In genomic region chr7:30920584-30921539, GRCh38 we compare ENCODE assay signal across 1 cellular context.
TF ChIP-seq lines count a peak whose summit lies in the region.

No MANE protein-coding gene starts in this region.

TF ChIP-seq in K562, 482 proteins besides CTCF, POLR2A, EP300 and RAD21 (continued from another document and continues in another):
- TF ChIP-seq REST (CRISPR knock-in tag; IDR thresholded peaks at IDR 0.05; ENCODE audit: low read depth) (no peak), ZNF740 (CRISPR knock-in tag; IDR thresholded peaks at IDR 0.05) (no peak), ZNF740 (tag; IDR thresholded peaks at IDR 0.05) (no peak), MYNN (IDR thresholded peaks at IDR 0.05) (no peak), MYNN (CRISPR knock-in tag; IDR thresholded peaks at IDR 0.05) (no peak), ZNF696 (CRISPR knock-in tag; conservative IDR thresholded peaks at IDR 0.05) (no peak), SFPQ (IDR thresholded peaks at IDR 0.05; ENCODE audit: low read depth, low read length) (no peak), DPF2 (IDR thresholded peaks at IDR 0.05) (peak; percentile 59), MBD1 (CRISPR knock-in tag; IDR thresholded peaks at IDR 0.05) (no peak), CBX2 (IDR thresholded peaks at IDR 0.05; ENCODE audit: insufficient read depth, low read length, poor library complexity, severe bottlenecking) (no peak), SAFB2 (IDR thresholded peaks at IDR 0.05; ENCODE audit: borderline replicate concordance, low read depth, low read length, severe bottlenecking) (no peak), TOE1 (IDR thresholded peaks at IDR 0.05; ENCODE audit: borderline replicate concordance) (no peak), TOE1 (CRISPR knock-in tag; IDR thresholded peaks at IDR 0.05; ENCODE audit: borderline replicate concordance, low read depth) (no peak), ZFP30 (CRISPR knock-in tag; IDR thresholded peaks at IDR 0.05; ENCODE audit: borderline replicate concordance) (no peak), ZNF77 (CRISPR knock-in tag; IDR thresholded peaks at IDR 0.05) (no peak), GTF2E2 (tag; IDR thresholded peaks at IDR 0.05) (no peak), U2AF1 (optimal IDR thresholded peaks at IDR 0.05; ENCODE audit: low read depth, low read length) (no peak), HMG20B (CRISPR knock-in tag; IDR thresholded peaks at IDR 0.05) (no peak), HEY1 (CRISPR knock-in tag; IDR thresholded peaks at IDR 0.05; ENCODE audit: borderline replicate concordance) (no peak), CBX1 (IDR thresholded peaks at IDR 0.05; ENCODE audit: low read depth) (no peak), NUFIP1 (IDR thresholded peaks at IDR 0.05; ENCODE audit: partially characterized antibody) (no peak), NRF1 (conservative IDR thresholded peaks at IDR 0.05 in 1 of 2, IDR thresholded peaks at IDR 0.05 in 1 of 2) (0 out of 4 replicates have a peak, but pooled peaks of 1 of the 2 experiments have one; percentile 16), SP2 (IDR thresholded peaks at IDR 0.05; ENCODE audit: extremely low read depth, low read depth, low read length, poor library complexity, severe bottlenecking) (no peak), MYBL2 (IDR thresholded peaks at IDR 0.05; ENCODE audit: low read depth) (no peak), MYBL2 (CRISPR knock-in tag; IDR thresholded peaks at IDR 0.05; ENCODE audit: borderline replicate concordance) (no peak), SETDB1 (IDR thresholded peaks at IDR 0.05; ENCODE audit: low read length) (no peak), TRIM24 (IDR thresholded peaks at IDR 0.05) (no peak), L3MBTL2 (IDR thresholded peaks at IDR 0.05) (no peak), MEIS2 (IDR thresholded peaks at IDR 0.05; ENCODE audit: partially characterized antibody) (no peak), KLF13 (tag; IDR thresholded peaks at IDR 0.05; ENCODE audit: borderline replicate concordance, low read depth) (no peak), KDM4B (IDR thresholded peaks at IDR 0.05; ENCODE audit: borderline replicate concordance in 2 of 2, low read depth in 1 of 2) (no peak), HMGN3 (IDR thresholded peaks at IDR 0.05; ENCODE audit: borderline replicate concordance, extremely low read depth, insufficient read length, low read depth, low read length) (no peak)
- TF ChIP-seq, protein P1, sequence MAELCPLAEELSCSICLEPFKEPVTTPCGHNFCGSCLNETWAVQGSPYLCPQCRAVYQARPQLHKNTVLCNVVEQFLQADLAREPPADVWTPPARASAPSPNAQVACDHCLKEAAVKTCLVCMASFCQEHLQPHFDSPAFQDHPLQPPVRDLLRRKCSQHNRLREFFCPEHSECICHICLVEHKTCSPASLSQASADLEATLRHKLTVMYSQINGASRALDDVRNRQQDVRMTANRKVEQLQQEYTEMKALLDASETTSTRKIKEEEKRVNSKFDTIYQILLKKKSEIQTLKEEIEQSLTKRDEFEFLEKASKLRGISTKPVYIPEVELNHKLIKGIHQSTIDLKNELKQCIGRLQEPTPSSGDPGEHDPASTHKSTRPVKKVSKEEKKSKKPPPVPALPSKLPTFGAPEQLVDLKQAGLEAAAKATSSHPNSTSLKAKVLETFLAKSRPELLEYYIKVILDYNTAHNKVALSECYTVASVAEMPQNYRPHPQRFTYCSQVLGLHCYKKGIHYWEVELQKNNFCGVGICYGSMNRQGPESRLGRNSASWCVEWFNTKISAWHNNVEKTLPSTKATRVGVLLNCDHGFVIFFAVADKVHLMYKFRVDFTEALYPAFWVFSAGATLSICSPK (IDR thresholded peaks at IDR 0.05; ENCODE audit: borderline replicate concordance), result no peak
- TF ChIP-seq, protein P2, sequence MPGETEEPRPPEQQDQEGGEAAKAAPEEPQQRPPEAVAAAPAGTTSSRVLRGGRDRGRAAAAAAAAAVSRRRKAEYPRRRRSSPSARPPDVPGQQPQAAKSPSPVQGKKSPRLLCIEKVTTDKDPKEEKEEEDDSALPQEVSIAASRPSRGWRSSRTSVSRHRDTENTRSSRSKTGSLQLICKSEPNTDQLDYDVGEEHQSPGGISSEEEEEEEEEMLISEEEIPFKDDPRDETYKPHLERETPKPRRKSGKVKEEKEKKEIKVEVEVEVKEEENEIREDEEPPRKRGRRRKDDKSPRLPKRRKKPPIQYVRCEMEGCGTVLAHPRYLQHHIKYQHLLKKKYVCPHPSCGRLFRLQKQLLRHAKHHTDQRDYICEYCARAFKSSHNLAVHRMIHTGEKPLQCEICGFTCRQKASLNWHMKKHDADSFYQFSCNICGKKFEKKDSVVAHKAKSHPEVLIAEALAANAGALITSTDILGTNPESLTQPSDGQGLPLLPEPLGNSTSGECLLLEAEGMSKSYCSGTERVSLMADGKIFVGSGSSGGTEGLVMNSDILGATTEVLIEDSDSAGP (CRISPR knock-in tag; IDR thresholded peaks at IDR 0.05), result no peak
- TF ChIP-seq, protein P3, sequence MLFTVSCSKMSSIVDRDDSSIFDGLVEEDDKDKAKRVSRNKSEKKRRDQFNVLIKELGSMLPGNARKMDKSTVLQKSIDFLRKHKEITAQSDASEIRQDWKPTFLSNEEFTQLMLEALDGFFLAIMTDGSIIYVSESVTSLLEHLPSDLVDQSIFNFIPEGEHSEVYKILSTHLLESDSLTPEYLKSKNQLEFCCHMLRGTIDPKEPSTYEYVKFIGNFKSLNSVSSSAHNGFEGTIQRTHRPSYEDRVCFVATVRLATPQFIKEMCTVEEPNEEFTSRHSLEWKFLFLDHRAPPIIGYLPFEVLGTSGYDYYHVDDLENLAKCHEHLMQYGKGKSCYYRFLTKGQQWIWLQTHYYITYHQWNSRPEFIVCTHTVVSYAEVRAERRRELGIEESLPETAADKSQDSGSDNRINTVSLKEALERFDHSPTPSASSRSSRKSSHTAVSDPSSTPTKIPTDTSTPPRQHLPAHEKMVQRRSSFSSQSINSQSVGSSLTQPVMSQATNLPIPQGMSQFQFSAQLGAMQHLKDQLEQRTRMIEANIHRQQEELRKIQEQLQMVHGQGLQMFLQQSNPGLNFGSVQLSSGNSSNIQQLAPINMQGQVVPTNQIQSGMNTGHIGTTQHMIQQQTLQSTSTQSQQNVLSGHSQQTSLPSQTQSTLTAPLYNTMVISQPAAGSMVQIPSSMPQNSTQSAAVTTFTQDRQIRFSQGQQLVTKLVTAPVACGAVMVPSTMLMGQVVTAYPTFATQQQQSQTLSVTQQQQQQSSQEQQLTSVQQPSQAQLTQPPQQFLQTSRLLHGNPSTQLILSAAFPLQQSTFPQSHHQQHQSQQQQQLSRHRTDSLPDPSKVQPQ (CRISPR knock-in tag; IDR thresholded peaks at IDR 0.05; ENCODE audit: borderline replicate concordance), result no peak
- TF ChIP-seq, protein P4, sequence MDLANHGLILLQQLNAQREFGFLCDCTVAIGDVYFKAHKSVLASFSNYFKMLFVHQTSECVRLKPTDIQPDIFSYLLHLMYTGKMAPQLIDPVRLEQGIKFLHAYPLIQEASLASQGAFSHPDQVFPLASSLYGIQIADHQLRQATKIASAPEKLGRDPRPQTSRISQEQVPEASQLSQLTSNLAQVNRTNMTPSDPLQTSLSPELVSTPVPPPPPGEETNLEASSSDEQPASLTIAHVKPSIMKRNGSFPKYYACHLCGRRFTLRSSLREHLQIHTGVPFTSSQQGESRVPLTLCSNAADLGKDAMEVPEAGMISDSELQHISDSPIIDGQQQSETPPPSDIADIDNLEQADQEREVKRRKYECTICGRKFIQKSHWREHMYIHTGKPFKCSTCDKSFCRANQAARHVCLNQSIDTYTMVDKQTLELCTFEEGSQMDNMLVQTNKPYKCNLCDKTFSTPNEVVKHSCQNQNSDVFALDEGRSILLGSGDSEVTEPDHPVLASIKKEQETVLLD (IDR thresholded peaks at IDR 0.05), result no peak
- TF ChIP-seq, protein P5, sequence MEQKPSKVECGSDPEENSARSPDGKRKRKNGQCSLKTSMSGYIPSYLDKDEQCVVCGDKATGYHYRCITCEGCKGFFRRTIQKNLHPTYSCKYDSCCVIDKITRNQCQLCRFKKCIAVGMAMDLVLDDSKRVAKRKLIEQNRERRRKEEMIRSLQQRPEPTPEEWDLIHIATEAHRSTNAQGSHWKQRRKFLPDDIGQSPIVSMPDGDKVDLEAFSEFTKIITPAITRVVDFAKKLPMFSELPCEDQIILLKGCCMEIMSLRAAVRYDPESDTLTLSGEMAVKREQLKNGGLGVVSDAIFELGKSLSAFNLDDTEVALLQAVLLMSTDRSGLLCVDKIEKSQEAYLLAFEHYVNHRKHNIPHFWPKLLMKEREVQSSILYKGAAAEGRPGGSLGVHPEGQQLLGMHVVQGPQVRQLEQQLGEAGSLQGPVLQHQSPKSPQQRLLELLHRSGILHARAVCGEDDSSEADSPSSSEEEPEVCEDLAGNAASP (IDR thresholded peaks at IDR 0.05), result no peak
- TF ChIP-seq, protein P6, sequence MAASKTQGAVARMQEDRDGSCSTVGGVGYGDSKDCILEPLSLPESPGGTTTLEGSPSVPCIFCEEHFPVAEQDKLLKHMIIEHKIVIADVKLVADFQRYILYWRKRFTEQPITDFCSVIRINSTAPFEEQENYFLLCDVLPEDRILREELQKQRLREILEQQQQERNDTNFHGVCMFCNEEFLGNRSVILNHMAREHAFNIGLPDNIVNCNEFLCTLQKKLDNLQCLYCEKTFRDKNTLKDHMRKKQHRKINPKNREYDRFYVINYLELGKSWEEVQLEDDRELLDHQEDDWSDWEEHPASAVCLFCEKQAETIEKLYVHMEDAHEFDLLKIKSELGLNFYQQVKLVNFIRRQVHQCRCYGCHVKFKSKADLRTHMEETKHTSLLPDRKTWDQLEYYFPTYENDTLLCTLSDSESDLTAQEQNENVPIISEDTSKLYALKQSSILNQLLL (CRISPR knock-in tag; IDR thresholded peaks at IDR 0.05; ENCODE audit: borderline replicate concordance), result no peak
- TF ChIP-seq, protein P7, sequence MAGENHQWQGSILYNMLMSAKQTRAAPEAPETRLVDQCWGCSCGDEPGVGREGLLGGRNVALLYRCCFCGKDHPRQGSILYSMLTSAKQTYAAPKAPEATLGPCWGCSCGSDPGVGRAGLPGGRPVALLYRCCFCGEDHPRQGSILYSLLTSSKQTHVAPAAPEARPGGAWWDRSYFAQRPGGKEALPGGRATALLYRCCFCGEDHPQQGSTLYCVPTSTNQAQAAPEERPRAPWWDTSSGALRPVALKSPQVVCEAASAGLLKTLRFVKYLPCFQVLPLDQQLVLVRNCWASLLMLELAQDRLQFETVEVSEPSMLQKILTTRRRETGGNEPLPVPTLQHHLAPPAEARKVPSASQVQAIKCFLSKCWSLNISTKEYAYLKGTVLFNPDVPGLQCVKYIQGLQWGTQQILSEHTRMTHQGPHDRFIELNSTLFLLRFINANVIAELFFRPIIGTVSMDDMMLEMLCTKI (IDR thresholded peaks at IDR 0.05; ENCODE audit: partially characterized antibody), result no peak
